Comparison of ENCODE assay signal across 18 cellular contexts in genomic region chr10:21349912-21350286, GRCh38.
DNase-seq lines count a peak whose midpoint lies in the region; ATAC-seq and TF ChIP-seq lines count a peak whose summit lies in the region.
"Had no signal": no experiment of that assay in that cellular context is flagged by ENCODE, and none has a peak within 500 bp of the region (broad histone marks: within the 10 kb centered on the region; RNA-seq: fewer than 3 reads in every experiment).

No MANE protein-coding gene starts in this region.

- H3K36me3 Mint-ChIP-seq in stimulated activated naive B cell treated with anti-CD40 and anti-IgM and Interleukin-4, amounts not matched to agents 10 μg/mL and 1 μg/mL and 100 μg/mL, for 72 hours = no peaks in the 10 kb centered on the region
- H3K36me3 Mint-ChIP-seq: immature natural killer cell had no signal

- no peaks in the 10 kb centered on the region for H3K79me1 ChIP-seq in mesendoderm (ENCODE audit: low read length)

- H3K4me1 ChIP-seq in HUES64 (ENCODE audit: insufficient read depth, low read length) (peaks cover 14% of the 10 kb centered on the region; the same call in 1 of the 2 replicates), ascending aorta (no peaks in the 10 kb centered on the region), mesendoderm (ENCODE audit: control insufficient read depth, low read depth, low read length) (no peaks in the 10 kb centered on the region), skeletal muscle tissue (ENCODE audit: control insufficient read depth in 3 of 3, insufficient read depth in 3 of 3, low read length in 3 of 3) (no peaks in the 10 kb centered on the region), tibial nerve (peaks cover 0 to 23% (median 0%) of the 10 kb centered on the region in 4 donors)
- H3K4me1 ChIP-seq: BLaER1, body of pancreas had no signal

- H3K4ac ChIP-seq in mesendoderm (ENCODE audit: low read depth, low read length) = no peak overlapping the region

- H3K4me3 ChIP-seq in HUES64 (ENCODE audit: low read length) (no peak overlapping the region), ascending aorta (no peak overlapping the region), mesendoderm (ENCODE audit: low read length) (no peak overlapping the region), skeletal muscle tissue (ENCODE audit: low read length in 3 of 3) (no peak overlapping the region), tibial nerve (no peak overlapping the region)
- H3K4me3 ChIP-seq: BLaER1, body of pancreas had no signal

- DNase-seq in ascending aorta (ENCODE audit: low spot score in 2 of 2) (no peak), mesendoderm (no peak), NCI-H82 (lab: John Stamatoyannopoulos, UW) (no peak), tibial nerve (ENCODE audit: low spot score in 2 of 2) (no peak)
- DNase-seq in stimulated activated naive B cell treated with anti-CD40 and anti-IgM and Interleukin-4, amounts not matched to agents 10 μg/mL and 1 μg/mL and 100 μg/mL, for 72 hours = no peak
- DNase-seq: activated naive CD4-positive, alpha-beta T cell treated with anti-CD3 and anti-CD28 coated beads, Interleukin-2, amount 50 U/mL, for 16 hours; body of pancreas; glutamatergic neuron; immature natural killer cell; Kasumi-1; nucleus accumbens; RPMI8226; small intestine had no signal

- WGBS in HUES64 = 88% methylated on average over 3 of the region's 3 CpGs
- no CpG with 5 or more reads among the region's 3 CpGs for WGBS in mesendoderm (ENCODE audit: extremely low coverage, insufficient coverage, low lambda C conversion rate)
- WGBS in tibial nerve, 2 donors = 24 to 26% methylated on average over 3 of the region's 3 CpGs

- no peak overlapping the region for H3K27ac Mint-ChIP-seq in stimulated activated naive B cell treated with anti-CD40 and anti-IgM and Interleukin-4, amounts not matched to agents 10 μg/mL and 1 μg/mL and 100 μg/mL, for 72 hours
- H3K27ac Mint-ChIP-seq: immature natural killer cell, memory B cell had no signal

- H3K4me1 Mint-ChIP-seq in stimulated activated naive B cell treated with anti-CD40 and anti-IgM and Interleukin-4, amounts not matched to agents 10 μg/mL and 1 μg/mL and 100 μg/mL, for 72 hours = peaks cover 0 to 5% of the 10 kb centered on the region in 2 donors
- H3K4me1 Mint-ChIP-seq: immature natural killer cell, memory B cell had no signal

- no peak overlapping the region for H4K5ac ChIP-seq in mesendoderm (ENCODE audit: low read length)

- H3K27me3 ChIP-seq in HUES64 (ENCODE audit: insufficient read depth, low read length) (no peaks in the 10 kb centered on the region), ascending aorta (no peaks in the 10 kb centered on the region), mesendoderm (ENCODE audit: insufficient read depth, low read length, poor library complexity) (no peaks in the 10 kb centered on the region), skeletal muscle tissue (ENCODE audit: control insufficient read depth in 3 of 3, insufficient read depth in 3 of 3, low read length in 3 of 3) (no peaks in the 10 kb centered on the region), tibial nerve (no peaks in the 10 kb centered on the region)
- H3K27me3 ChIP-seq: BLaER1, body of pancreas had no signal

- H3K36me3 ChIP-seq in HUES64 (ENCODE audit: insufficient read depth, low read length) (no peaks in the 10 kb centered on the region), ascending aorta (no peaks in the 10 kb centered on the region), mesendoderm (ENCODE audit: control insufficient read depth, insufficient read depth, low read length) (no peaks in the 10 kb centered on the region), skeletal muscle tissue (ENCODE audit: control insufficient read depth in 3 of 3, insufficient read depth in 3 of 3, low read length in 3 of 3) (no peaks in the 10 kb centered on the region), tibial nerve (no peaks in the 10 kb centered on the region)
- H3K36me3 ChIP-seq: BLaER1 had no signal

- H3K27ac ChIP-seq in HUES64 (ENCODE audit: low read depth, low read length) (0 out of 2 replicates have a peak overlapping the region, but pooled peaks have one; percentile 4), ascending aorta (peak overlapping the region; percentile 9 to 12), mesendoderm (ENCODE audit: low read depth, low read length) (peak overlapping the region; percentile 43), skeletal muscle tissue (ENCODE audit: low read depth, low read length) (peak overlapping the region; percentile 30), tibial nerve (peak overlapping the region in 2 of 4 donors; percentile 65 to 66)
- H3K27ac ChIP-seq: BLaER1, body of pancreas had no signal

- H3K9ac ChIP-seq in HUES64 (ENCODE audit: low read depth, low read length) (no peak overlapping the region), mesendoderm (ENCODE audit: low read length) (peak overlapping the region; percentile 8), skeletal muscle tissue (ENCODE audit: low read depth in 1 of 3, low read length in 3 of 3) (no peak overlapping the region)
- H3K9ac ChIP-seq: BLaER1 had no signal

- no peak for ATAC-seq in HG03442 (IDR thresholded peaks at IDR 0.05; ENCODE audit: unreplicated experiment)
- no peak for ATAC-seq in stimulated activated naive B cell treated with anti-CD40 and anti-IgM and Interleukin-4, amounts not matched to agents 10 μg/mL and 1 μg/mL and 100 μg/mL, for 72 hours (replicated peaks)
- ATAC-seq: body of pancreas had no signal

- intact Hi-C loops in ascending aorta (cut with DNase I) = no loop called here

- H3K9me3 ChIP-seq in HUES64 (ENCODE audit: insufficient read depth, low read depth, low read length) = no peaks in the 10 kb centered on the region
- H3K9me3 ChIP-seq in ascending aorta = no peaks in the 10 kb centered on the region
- H3K9me3 ChIP-seq in skeletal muscle tissue (ENCODE audit: control insufficient read depth in 3 of 3, low read length in 3 of 3) = peaks cover 0 to 2% (median 0%) of the 10 kb centered on the region in 3 donors
- H3K9me3 ChIP-seq in tibial nerve = no peaks in the 10 kb centered on the region
- H3K9me3 ChIP-seq: body of pancreas had no signal

- TF ChIP-seq CTCF in ascending aorta (IDR thresholded peaks at IDR 0.05) (no peak), tibial nerve (IDR thresholded peaks at IDR 0.05) (no peak)

- H2BK5ac ChIP-seq in mesendoderm (ENCODE audit: low read length) = no peak overlapping the region

- no peak for TF ChIP-seq POLR2A in tibial nerve (IDR thresholded peaks at IDR 0.05)

- TF ChIP-seq EP300 in tibial nerve (IDR thresholded peaks at IDR 0.05) = no peak

- peak overlapping the region; percentile 41 for H3K18ac ChIP-seq in mesendoderm (ENCODE audit: low read length)

- no peaks in the 10 kb centered on the region for H3K79me2 ChIP-seq in mesendoderm (ENCODE audit: control insufficient read depth, insufficient read depth, low read length)

- peaks cover 0 to 10% of the 10 kb centered on the region in 2 donors for H3K27me3 Mint-ChIP-seq in stimulated activated naive B cell treated with anti-CD40 and anti-IgM and Interleukin-4, amounts not matched to agents 10 μg/mL and 1 μg/mL and 100 μg/mL, for 72 hours

- no peak overlapping the region for H4K8ac ChIP-seq in mesendoderm (ENCODE audit: low read depth, low read length)

- H3K56ac ChIP-seq in mesendoderm (ENCODE audit: low read length) = peak overlapping the region; percentile 65

- peaks cover 0 to 8% of the 10 kb centered on the region in 2 donors for H3K9me3 Mint-ChIP-seq in stimulated activated naive B cell treated with anti-CD40 and anti-IgM and Interleukin-4, amounts not matched to agents 10 μg/mL and 1 μg/mL and 100 μg/mL, for 72 hours

- H3K4me2 ChIP-seq in mesendoderm (ENCODE audit: low read length) = no peak overlapping the region
- H3K4me2 ChIP-seq: BLaER1 had no signal

- H3K4me3 Mint-ChIP-seq in stimulated activated naive B cell treated with anti-CD40 and anti-IgM and Interleukin-4, amounts not matched to agents 10 μg/mL and 1 μg/mL and 100 μg/mL, for 72 hours = no peak overlapping the region
- H3K4me3 Mint-ChIP-seq: immature natural killer cell, memory B cell had no signal

- no peak overlapping the region for H2BK120ac ChIP-seq in mesendoderm (ENCODE audit: low read depth, low read length)

- H3K23ac ChIP-seq in mesendoderm (ENCODE audit: low read length) = no peak overlapping the region

- no peak overlapping the region for H2AK5ac ChIP-seq in mesendoderm (ENCODE audit: low read length)

- H2BK15ac ChIP-seq in mesendoderm (replicated peaks; ENCODE audit: low read depth) = peak overlapping the region; percentile 25
